ENCODE assay signal across 17 cellular contexts in the genomic region with DNA sequence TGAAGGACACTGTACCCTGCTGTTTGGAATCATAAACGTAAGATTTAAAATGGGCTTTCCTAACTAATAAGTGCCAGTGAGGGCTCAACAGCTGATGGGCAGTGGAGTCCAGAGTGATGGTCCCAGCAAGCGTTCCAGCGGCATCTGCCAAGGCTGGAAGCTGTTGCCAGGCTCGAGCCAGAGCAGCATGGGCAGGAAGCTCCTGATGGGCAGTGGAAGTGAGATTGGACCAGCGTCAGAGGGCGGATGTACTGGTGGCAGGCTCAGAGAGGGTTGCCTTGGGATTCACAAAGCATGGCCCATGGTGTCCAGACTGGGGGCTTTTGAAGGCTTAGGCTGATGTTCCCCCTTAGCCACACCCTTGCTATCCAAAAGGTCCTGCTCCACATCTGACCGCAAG. TPM values are rescaled to one million over a fixed set of nuclear protein-coding genes. Genes with fewer than 3 reads are reported as not detected.
A peak's percentile ranks its signal among the peaks of the same experiment; 100 is the strongest.
DNase-seq lines count a peak whose midpoint lies in the region; TF ChIP-seq lines count a peak whose summit lies in the region.
"Had no signal": no experiment of that assay in that cellular context is flagged by ENCODE, and none has a peak within 500 bp of the region (broad histone marks: within the 10 kb centered on the region; RNA-seq: fewer than 3 reads in every experiment).

No MANE protein-coding gene starts in this region.

- in situ Hi-C loops in transverse colon (cut with MboI; ENCODE audit: low pct_ligation_motif_present in 1 of 4, low pct_unique_long_range_greater_than_20kb in 1 of 4, low sequenced_read_pairs in 3 of 4): no loop called here

- H3K36me3 ChIP-seq in colonic mucosa: no peaks in the 10 kb centered on the region
- no peaks in the 10 kb centered on the region for H3K36me3 ChIP-seq in right atrium auricular region
- no peaks in the 10 kb centered on the region for H3K36me3 ChIP-seq in ovary
- H3K36me3 ChIP-seq in transverse colon: no peaks in the 10 kb centered on the region
- H3K36me3 ChIP-seq: BLaER1 had no signal

- H3K4me3 ChIP-seq in colonic mucosa (no peak overlapping the region), right atrium auricular region (no peak overlapping the region), ovary (no peak overlapping the region), transverse colon (no peak overlapping the region)
- H3K4me3 ChIP-seq: BLaER1 had no signal

- intact Hi-C loops in colonic mucosa (cut with DNase I) (no loop called here), ovary (cut with DNase I) (no loop called here), transverse colon (cut with DNase I; ENCODE audit: low total_unique reads) (no loop called here)

- H3K27ac ChIP-seq in colonic mucosa (peak overlapping the region; percentile 39), right atrium auricular region (peak overlapping the region; percentile 91 to 93), ovary (peak overlapping the region; percentile 68 to 86), transverse colon (peak overlapping the region; percentile 84 to 87 (median 86))
- H3K27ac ChIP-seq: BLaER1, VCaP had no signal

- 72 to 75% (median 75%) methylated on average over 7 of the region's 7 CpGs for WGBS in ovary, 3 donors
- 78 to 100% methylated on average over 2 to 7 of the region's 7 CpGs for WGBS in transverse colon (ENCODE audit: low coverage in 1 of 2), 2 donors

- H3K4me1 ChIP-seq in colonic mucosa (no peaks in the 10 kb centered on the region), right atrium auricular region (peaks cover 0 to 88% of the 10 kb centered on the region in 2 donors), ovary (ENCODE audit: insufficient read depth) (peaks cover 28% of the 10 kb centered on the region), transverse colon (peaks cover 24 to 77% (median 42%) of the 10 kb centered on the region in 4 donors)

- TF ChIP-seq POLR2A in ovary (IDR thresholded peaks at IDR 0.05) (no peak), transverse colon (IDR thresholded peaks at IDR 0.05) (no peak)

- TF ChIP-seq CTCF in colonic mucosa (IDR thresholded peaks at IDR 0.05) (no peak), right atrium auricular region (IDR thresholded peaks at IDR 0.05) (no peak), ovary (IDR thresholded peaks at IDR 0.05) (no peak), transverse colon (IDR thresholded peaks at IDR 0.05) (no peak)

- no peak for DNase-seq in colonic mucosa
- peak; percentile 59 for DNase-seq in right atrium auricular region (ENCODE audit: low spot score)
- no peak for DNase-seq in ovary
- no peak for DNase-seq in transverse colon
- DNase-seq in NCI-H82 (lab: John Stamatoyannopoulos, UW): no peak
- DNase-seq in NCI-H128 (lab: John Stamatoyannopoulos, UW; ENCODE audit: unreplicated experiment): no peak
- DNase-seq in T-helper 1 cell: no peak
- no peak for DNase-seq in amygdala (lab: John Stamatoyannopoulos, UW)
- DNase-seq: activated CD8-positive, alpha-beta memory T cell treated with anti-CD3 and anti-CD28 coated beads for 24 hours; activated effector memory CD4-positive, alpha-beta T cell treated with Interleukin-2 at 50 U/mL for 16 hours; effector memory CD8-positive, alpha-beta T cell; NCI-H2107; NCI-H69; PC-3; substantia nigra had no signal

- peak overlapping the region in 1 of 2 donors; percentile 30 for H3K9ac ChIP-seq in colonic mucosa (ENCODE audit: low read depth in 2 of 2, low read length in 2 of 2)
- H3K9ac ChIP-seq: BLaER1 had no signal

- H3K27me3 ChIP-seq in colonic mucosa: no peaks in the 10 kb centered on the region
- no peaks in the 10 kb centered on the region for H3K27me3 ChIP-seq in right atrium auricular region
- H3K27me3 ChIP-seq in ovary: no peaks in the 10 kb centered on the region
- no peaks in the 10 kb centered on the region for H3K27me3 ChIP-seq in transverse colon
- H3K27me3 ChIP-seq: BLaER1 had no signal

- TF ChIP-seq EP300 in ovary (IDR thresholded peaks at IDR 0.05): no peak
- no peak for TF ChIP-seq EP300 in transverse colon (IDR thresholded peaks at IDR 0.05; ENCODE audit: low read depth)

- no peaks in the 10 kb centered on the region for H3K9me3 ChIP-seq in colonic mucosa
- no peaks in the 10 kb centered on the region for H3K9me3 ChIP-seq in right atrium auricular region
- no peaks in the 10 kb centered on the region for H3K9me3 ChIP-seq in ovary
- H3K9me3 ChIP-seq in transverse colon: no peaks in the 10 kb centered on the region

RNA-seq across cellular contexts. Expression of gene COL4A2, which starts 30.2 kb away (rescaled TPM):
- 100 to 1,000 TPM in 1 of 2 donors, 10 to 100 TPM in 1; 61.1 to 111 TPM for total RNA-seq in colonic mucosa
- total RNA-seq in right atrium auricular region: 100 to 1,000 TPM; 141 to 153 TPM
- 100 to 1,000 TPM in 5 of 7 donors, 10 to 100 TPM in 2; 59.5 to 171 (median 120) TPM for total RNA-seq in ovary
- polyA plus RNA-seq in ovary: 100 to 1,000 TPM; 136 to 164 TPM
- total RNA-seq in transverse colon: 100 to 1,000 TPM in 2 of 4 donors, 10 to 100 TPM in 2; 75.1 to 322 (median 115) TPM

RNA-seq across cellular contexts. Expression of gene COL4A1, which starts 30.3 kb away (rescaled TPM):
- total RNA-seq in colonic mucosa (10 to 100 TPM; 27.0 to 97.0 TPM), right atrium auricular region (100 to 1,000 TPM; 140 to 201 TPM), ovary (100 to 1,000 TPM in 3 of 7 donors, 10 to 100 TPM in 4; 42.3 to 106 (median 73.2) TPM), transverse colon (100 to 1,000 TPM in 2 of 4 donors, 10 to 100 TPM in 2; 46.4 to 180 (median 99.2) TPM)
- polyA plus RNA-seq in ovary: 100 to 1,000 TPM in 1 of 2 donors, 10 to 100 TPM in 1; 87.5 to 421 TPM

Comparison
In these comparisons a context has a peak if more than half of its experiments do, and no peak if none do; other contexts are left out.
1. H3K27ac ChIP-seq: peak in every context shown above with its lines; median percentile 92 in right atrium auricular region; 86 in transverse colon; 77 in ovary; 39 in colonic mucosa.